Comparison of ENCODE assay signal across 9 cellular contexts in the genomic region with DNA sequence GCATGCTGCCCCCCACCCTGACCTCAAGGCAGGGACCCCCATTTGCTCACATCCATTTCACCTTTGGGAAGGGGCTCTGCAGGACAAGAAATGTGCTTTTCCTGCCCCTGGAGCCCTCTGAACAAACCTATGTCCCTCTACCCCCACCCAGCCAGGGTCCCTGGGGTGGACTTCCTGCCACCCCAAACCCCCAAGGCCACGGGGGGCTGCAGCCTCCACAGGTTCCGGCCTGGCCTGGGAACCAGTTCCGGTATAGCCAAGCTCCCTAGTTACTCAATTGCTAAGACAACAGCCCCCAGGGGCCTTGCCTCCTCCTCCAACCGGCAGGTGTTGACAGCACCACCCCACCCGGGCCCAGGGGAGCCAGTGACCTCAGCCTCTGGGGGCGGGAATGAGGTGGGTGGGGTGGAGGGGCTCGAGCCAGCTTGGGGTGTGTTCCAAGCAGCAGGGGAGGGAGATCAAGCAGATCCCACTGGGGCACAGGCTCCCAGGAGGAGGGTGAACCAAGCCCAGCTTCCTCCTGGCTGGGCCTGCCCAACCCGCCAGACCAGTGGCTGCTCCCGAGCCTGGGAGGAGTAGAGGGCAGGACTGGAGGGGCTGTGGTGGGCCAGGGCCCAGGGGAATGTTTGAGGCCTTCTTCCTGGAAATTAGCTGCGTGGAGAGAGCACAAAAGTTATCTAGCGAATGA. TPM values are rescaled to one million over a fixed set of nuclear protein-coding genes. Genes with fewer than 3 reads are reported as not detected.
DNase-seq lines count a peak whose midpoint lies in the region; ATAC-seq, FAIRE-seq and TF ChIP-seq lines count a peak whose summit lies in the region.
"Had no signal": no experiment of that assay in that cellular context is flagged by ENCODE, and none has a peak within 500 bp of the region (broad histone marks: within the 10 kb centered on the region; RNA-seq: fewer than 3 reads in every experiment).

No MANE protein-coding gene starts in this region.

- ATAC-seq in CD4-positive, alpha-beta T cell (ENCODE audit: poor library complexity): no peak
- no peak for ATAC-seq in GM18498 (IDR thresholded peaks at IDR 0.05; ENCODE audit: unreplicated experiment)

- peaks cover 4% of the 10 kb centered on the region for H3K36me3 Mint-ChIP-seq in CD4-positive, alpha-beta T cell (ENCODE audit: low read depth)

- H3K27me3 ChIP-seq in CD4-positive, alpha-beta T cell (ENCODE audit: control insufficient read depth, insufficient read depth, low read length): peaks cover 10% of the 10 kb centered on the region
- peaks cover 4% of the 10 kb centered on the region for H3K27me3 ChIP-seq in bronchial epithelial cell (ENCODE audit: control insufficient read depth, insufficient read depth, low read length)
- H3K27me3 ChIP-seq in muscle layer of duodenum (ENCODE audit: low read depth, low read length): peaks cover 16% of the 10 kb centered on the region

- H3K27me3 Mint-ChIP-seq in CD4-positive, alpha-beta T cell: peaks cover 10% of the 10 kb centered on the region

- DNase-seq in CD4-positive, alpha-beta T cell: no peak
- peak; percentile 49 for DNase-seq in bronchial epithelial cell (ENCODE audit: low read depth)
- DNase-seq in activated T-cell treated with anti-CD3 and anti-CD28 coated beads, Interleukin-2, amount 50 U/mL, for 1 hour: no peak
- no peak for DNase-seq in H54 (ENCODE audit: insufficient read length, low spot score)
- DNase-seq in NCI-H2029 (lab: John Stamatoyannopoulos, UW): no peak
- DNase-seq: NCI-H774 had no signal

- no peak for TF ChIP-seq POLR2A in H54 (IDR thresholded peaks at IDR 0.05; ENCODE audit: low read depth, low read length)

- POLR2A ChIA-PET in CD4-positive, alpha-beta T cell (lab: Charles Lee): interaction anchor here (5.3 kb wide), 1 partner anchor 13 kb away, joined by 23 read pairs; a partner anchor contains a TSS

- H3K4me3 Mint-ChIP-seq in CD4-positive, alpha-beta T cell: no peak overlapping the region

- peaks cover 11 to 14% of the 10 kb centered on the region in 2 donors for H3K4me1 ChIP-seq in muscle layer of duodenum (ENCODE audit: control insufficient read depth in 1 of 2, insufficient read depth in 2 of 2, low read length in 2 of 2)

- CTCF ChIA-PET in CD4-positive, alpha-beta T cell (lab: Charles Lee): interaction anchor here (1.6 kb wide), 1 partner anchor 55 kb away, joined by 3 read pairs; a partner anchor contains a TSS

- peak; percentile 75 for TF ChIP-seq EP300 in Ishikawa (IDR thresholded peaks at IDR 0.05; ENCODE audit: borderline replicate concordance)

- intact Hi-C loops in CD4-positive, alpha-beta T cell (cut with DNase I, micrococcal nuclease): loop anchor here in 1 of 2 experiments (5.0 kb wide), 1 partner anchor 57 kb away; a partner anchor contains a TSS

- H3K9me3 ChIP-seq in CD4-positive, alpha-beta T cell (ENCODE audit: control insufficient read depth, low read length): no peaks in the 10 kb centered on the region
- no peaks in the 10 kb centered on the region for H3K9me3 ChIP-seq in muscle layer of duodenum (ENCODE audit: control insufficient read depth in 1 of 2, low read length in 2 of 2)

- H3K9me3 Mint-ChIP-seq in CD4-positive, alpha-beta T cell: no peaks in the 10 kb centered on the region

- FAIRE-seq in bronchial epithelial cell (lab: Jason Lieb, UNC) (no peak), H54 (lab: Jason Lieb, UNC) (no peak)

- no peak overlapping the region for H3K27ac ChIP-seq in CD4-positive, alpha-beta T cell (ENCODE audit: low read depth, low read length)
- H3K27ac ChIP-seq in muscle layer of duodenum (ENCODE audit: low read length): peak overlapping the region; percentile 31

- no peaks in the 10 kb centered on the region for H3K36me3 ChIP-seq in bronchial epithelial cell (ENCODE audit: control insufficient read depth, insufficient read depth, low read length)
- peaks cover 0 to 6% of the 10 kb centered on the region in 2 donors for H3K36me3 ChIP-seq in muscle layer of duodenum (ENCODE audit: control insufficient read depth in 1 of 2, insufficient read depth in 2 of 2, low read length in 2 of 2)

- peak overlapping the region; percentile 91 for H3K27ac Mint-ChIP-seq in CD4-positive, alpha-beta T cell

- no peak overlapping the region for H3K4me3 ChIP-seq in bronchial epithelial cell (ENCODE audit: low read depth, low read length)
- H3K4me3 ChIP-seq in muscle layer of duodenum (ENCODE audit: low read depth in 1 of 2, low read length in 2 of 2): no peak overlapping the region

- peaks cover 56% of the 10 kb centered on the region for H3K4me1 Mint-ChIP-seq in CD4-positive, alpha-beta T cell (ENCODE audit: low read depth)

- TF ChIP-seq RAD21 in Ishikawa (IDR thresholded peaks at IDR 0.05; ENCODE audit: low read depth): no peak

- TF ChIP-seq CTCF in CD4-positive, alpha-beta T cell (IDR thresholded peaks at IDR 0.05): no peak
- TF ChIP-seq CTCF in bronchial epithelial cell (IDR thresholded peaks at IDR 0.05; ENCODE audit: insufficient read depth, low read length, severe bottlenecking): no peak

TF ChIP-seq in Ishikawa, 13 proteins besides CTCF, POLR2A, EP300 and RAD21:
- TF ChIP-seq CREB1 (IDR thresholded peaks at IDR 0.05; ENCODE audit: low read depth) (no peak), TEAD4 (IDR thresholded peaks at IDR 0.05) (0 out of 2 replicates have a peak, but pooled peaks have one; percentile 30), YY1 (IDR thresholded peaks at IDR 0.05; ENCODE audit: low read depth) (0 out of 2 replicates have a peak, but pooled peaks have one; percentile 4), ZBTB7A (IDR thresholded peaks at IDR 0.05; ENCODE audit: low read depth) (peak; percentile 94), CEBPB (IDR thresholded peaks at IDR 0.05) (peak; percentile 7; the same call in 1 of the 2 replicates), TAF1 (IDR thresholded peaks at IDR 0.05; ENCODE audit: low read depth) (no peak), TCF12 (IDR thresholded peaks at IDR 0.05; ENCODE audit: low read depth) (peak; percentile 82), EGR1 (IDR thresholded peaks at IDR 0.05) (peak; percentile 61), FOXM1 (IDR thresholded peaks at IDR 0.05; ENCODE audit: borderline replicate concordance, low read depth) (no peak), NFIC (IDR thresholded peaks at IDR 0.05) (peak; percentile 73)
- TF ChIP-seq, protein P1, sequence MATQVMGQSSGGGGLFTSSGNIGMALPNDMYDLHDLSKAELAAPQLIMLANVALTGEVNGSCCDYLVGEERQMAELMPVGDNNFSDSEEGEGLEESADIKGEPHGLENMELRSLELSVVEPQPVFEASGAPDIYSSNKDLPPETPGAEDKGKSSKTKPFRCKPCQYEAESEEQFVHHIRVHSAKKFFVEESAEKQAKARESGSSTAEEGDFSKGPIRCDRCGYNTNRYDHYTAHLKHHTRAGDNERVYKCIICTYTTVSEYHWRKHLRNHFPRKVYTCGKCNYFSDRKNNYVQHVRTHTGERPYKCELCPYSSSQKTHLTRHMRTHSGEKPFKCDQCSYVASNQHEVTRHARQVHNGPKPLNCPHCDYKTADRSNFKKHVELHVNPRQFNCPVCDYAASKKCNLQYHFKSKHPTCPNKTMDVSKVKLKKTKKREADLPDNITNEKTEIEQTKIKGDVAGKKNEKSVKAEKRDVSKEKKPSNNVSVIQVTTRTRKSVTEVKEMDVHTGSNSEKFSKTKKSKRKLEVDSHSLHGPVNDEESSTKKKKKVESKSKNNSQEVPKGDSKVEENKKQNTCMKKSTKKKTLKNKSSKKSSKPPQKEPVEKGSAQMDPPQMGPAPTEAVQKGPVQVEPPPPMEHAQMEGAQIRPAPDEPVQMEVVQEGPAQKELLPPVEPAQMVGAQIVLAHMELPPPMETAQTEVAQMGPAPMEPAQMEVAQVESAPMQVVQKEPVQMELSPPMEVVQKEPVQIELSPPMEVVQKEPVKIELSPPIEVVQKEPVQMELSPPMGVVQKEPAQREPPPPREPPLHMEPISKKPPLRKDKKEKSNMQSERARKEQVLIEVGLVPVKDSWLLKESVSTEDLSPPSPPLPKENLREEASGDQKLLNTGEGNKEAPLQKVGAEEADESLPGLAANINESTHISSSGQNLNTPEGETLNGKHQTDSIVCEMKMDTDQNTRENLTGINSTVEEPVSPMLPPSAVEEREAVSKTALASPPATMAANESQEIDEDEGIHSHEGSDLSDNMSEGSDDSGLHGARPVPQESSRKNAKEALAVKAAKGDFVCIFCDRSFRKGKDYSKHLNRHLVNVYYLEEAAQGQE (IDR thresholded peaks at IDR 0.05; ENCODE audit: low read depth): no peak
- TF ChIP-seq, protein P2, sequence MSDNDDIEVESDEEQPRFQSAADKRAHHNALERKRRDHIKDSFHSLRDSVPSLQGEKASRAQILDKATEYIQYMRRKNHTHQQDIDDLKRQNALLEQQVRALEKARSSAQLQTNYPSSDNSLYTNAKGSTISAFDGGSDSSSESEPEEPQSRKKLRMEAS (IDR thresholded peaks at IDR 0.05): peak; percentile 68; the same call in 1 of the 2 replicates
- TF ChIP-seq, protein P3, sequence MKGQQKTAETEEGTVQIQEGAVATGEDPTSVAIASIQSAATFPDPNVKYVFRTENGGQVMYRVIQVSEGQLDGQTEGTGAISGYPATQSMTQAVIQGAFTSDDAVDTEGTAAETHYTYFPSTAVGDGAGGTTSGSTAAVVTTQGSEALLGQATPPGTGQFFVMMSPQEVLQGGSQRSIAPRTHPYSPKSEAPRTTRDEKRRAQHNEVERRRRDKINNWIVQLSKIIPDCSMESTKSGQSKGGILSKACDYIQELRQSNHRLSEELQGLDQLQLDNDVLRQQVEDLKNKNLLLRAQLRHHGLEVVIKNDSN (IDR thresholded peaks at IDR 0.05): no peak
TF ChIP-seq in Ishikawa: peak in this region for 8.

RNA-seq across cellular contexts. Expression of a gene that starts 6.6 kb away (rescaled TPM):
- under 1 TPM in 1 of 2 experiments, not detected in 1; 0.47 TPM for total RNA-seq in CD4-positive, alpha-beta T cell
- total RNA-seq in bronchial epithelial cell: not detected in 2 replicates

RNA-seq across cellular contexts. Expression of a gene that starts 9.7 kb away (rescaled TPM):
- 1 to 10 TPM; 6.4 TPM for total RNA-seq in CD4-positive, alpha-beta T cell
- 0.51 TPM in 1 of 2 replicates, not detected in the other for total RNA-seq in bronchial epithelial cell

RNA-seq across cellular contexts. Expression of a gene that starts 13.0 kb away (rescaled TPM):
- 10 to 100 TPM; 26.1 to 30.7 TPM for total RNA-seq in CD4-positive, alpha-beta T cell
- 10.8 TPM in 2 replicates for total RNA-seq in bronchial epithelial cell

RNA-seq across cellular contexts. Expression of a gene that starts 25.0 kb away (rescaled TPM):
- 1 to 10 TPM; 2.4 to 4.6 TPM for total RNA-seq in CD4-positive, alpha-beta T cell
- 32.1 and 62.3 TPM in 2 replicates for total RNA-seq in bronchial epithelial cell

RNA-seq across cellular contexts. Expression of a gene that starts 37.9 kb away (rescaled TPM):
- 10 to 100 TPM; 96.5 to 99.9 TPM for total RNA-seq in CD4-positive, alpha-beta T cell
- total RNA-seq in bronchial epithelial cell: 18.4 and 23.0 TPM in 2 replicates
